ENCODE assay signal across 8 cellular contexts in the genomic region with DNA sequence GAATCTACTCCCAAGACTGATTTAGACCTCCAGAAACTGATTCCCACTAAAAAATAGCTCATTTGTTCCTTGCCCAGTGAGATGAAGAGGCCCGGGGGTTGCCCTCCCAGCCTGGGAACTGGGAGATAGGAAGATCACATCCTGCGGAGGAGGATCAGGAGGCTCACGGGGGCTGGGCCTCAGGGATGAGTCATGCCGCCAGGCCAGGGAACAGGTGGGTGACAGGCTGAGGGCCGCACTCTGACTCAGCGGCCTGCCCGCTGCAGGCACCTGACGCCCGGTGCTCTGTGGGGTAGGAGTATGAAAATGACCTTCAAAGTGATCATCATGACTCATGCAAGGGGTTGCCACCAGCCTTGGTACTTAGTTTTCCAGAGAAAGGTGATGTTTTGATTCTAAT.
DNase-seq lines count a peak whose midpoint lies in the region; ATAC-seq and FAIRE-seq lines count a peak whose summit lies in the region.

No MANE protein-coding gene starts in this region.

- H3K27me3 ChIP-seq in mesenchymal stem cell (ENCODE audit: control insufficient read depth in 1 of 2, insufficient read depth in 1 of 2, low read length in 2 of 2) = peaks cover 0 to 16% of the 10 kb centered on the region in 2 experiments

- peak; percentile 26 for DNase-seq in GM19239 (ENCODE audit: insufficient read length, low spot score)
- peak; percentile 10 for DNase-seq in left kidney (ENCODE audit: low read depth, low spot score)
- no peak for DNase-seq in AML-193 (lab: John Stamatoyannopoulos, UW)
- no peak for DNase-seq in EL
- no peak for DNase-seq in middle frontal gyrus (ENCODE audit: extremely low spot score, low spot score)
- no peak for DNase-seq in mesenchymal stem cell

- FAIRE-seq in GM19239 (lab: Jason Lieb, UNC) = no peak

- no peak overlapping the region for H2BK15ac ChIP-seq in mesenchymal stem cell (ENCODE audit: low read depth, poor library complexity, severe bottlenecking)

- 15% methylated on average over 9 of the region's 9 CpGs for WGBS in mesenchymal stem cell

- H3K27ac ChIP-seq in mesenchymal stem cell (ENCODE audit: low read length, poor library complexity, severe bottlenecking) = no peak overlapping the region

- no peaks in the 10 kb centered on the region for H3K79me1 ChIP-seq in mesenchymal stem cell (replicated peaks; ENCODE audit: low read length, poor library complexity, severe bottlenecking)

- H4K8ac ChIP-seq in mesenchymal stem cell (ENCODE audit: low read length) = no peak overlapping the region

- no peak overlapping the region for H3K23ac ChIP-seq in mesenchymal stem cell (ENCODE audit: low read length in 2 of 2)

- H2BK5ac ChIP-seq in mesenchymal stem cell (ENCODE audit: low read depth, low read length, poor library complexity, severe bottlenecking) = no peak overlapping the region

- H4K91ac ChIP-seq in mesenchymal stem cell (ENCODE audit: low read length) = no peak overlapping the region

- no peak overlapping the region for H2BK12ac ChIP-seq in mesenchymal stem cell (ENCODE audit: low read length in 2 of 2)

- H3K4ac ChIP-seq in mesenchymal stem cell (ENCODE audit: low read depth in 1 of 2, low read length in 2 of 2) = no peak overlapping the region

- peak; percentile 78 for ATAC-seq in HG03039 (IDR thresholded peaks at IDR 0.05; ENCODE audit: unreplicated experiment)
- ATAC-seq in activated CD4-positive, CD25-positive, alpha-beta regulatory T cell treated with anti-CD3 and anti-CD28 coated beads, Interleukin-2, amount 50 U/mL, for 24 hours = peak; percentile 98 to 99

- H3K4me2 ChIP-seq in mesenchymal stem cell (ENCODE audit: low read length, poor library complexity, severe bottlenecking) = no peak overlapping the region

- H3K4me3 ChIP-seq in mesenchymal stem cell (ENCODE audit: insufficient read depth in 1 of 2, low read depth in 1 of 2, low read length in 2 of 2) = no peak overlapping the region

- no peak overlapping the region for H2BK120ac ChIP-seq in mesenchymal stem cell (ENCODE audit: low read depth, low read length)

- H2AFZ ChIP-seq in mesenchymal stem cell (ENCODE audit: low read depth, low read length) = no peak overlapping the region

- no peaks in the 10 kb centered on the region for H3K9me3 ChIP-seq in mesenchymal stem cell (ENCODE audit: control insufficient read depth, low read length)

- no peak overlapping the region for H3K9ac ChIP-seq in mesenchymal stem cell (ENCODE audit: low read length)

- no peak overlapping the region for H3K18ac ChIP-seq in mesenchymal stem cell (ENCODE audit: low read depth in 1 of 2, low read length in 2 of 2)

- peaks cover 4% of the 10 kb centered on the region for H3K4me1 ChIP-seq in mesenchymal stem cell (ENCODE audit: control insufficient read depth, insufficient read depth, low read depth, low read length)

- no peaks in the 10 kb centered on the region for H3K36me3 ChIP-seq in mesenchymal stem cell (ENCODE audit: control insufficient read depth in 1 of 2, insufficient read depth in 2 of 2, low read depth in 1 of 2, low read length in 2 of 2)

- H2AK5ac ChIP-seq in mesenchymal stem cell (ENCODE audit: low read length, severe bottlenecking) = no peak overlapping the region

- no peak overlapping the region for H3K14ac ChIP-seq in mesenchymal stem cell (ENCODE audit: low read length in 2 of 2)

Comparison
In these comparisons a context has a peak if more than half of its experiments do, and no peak if none do; other contexts are left out.
1. DNase-seq: peak in GM19239 (single experiment) and left kidney (single experiment); none in AML-193 (0 of 2), EL (single experiment), middle frontal gyrus (single experiment) and mesenchymal stem cell (single experiment).